Comparison of ENCODE assay signal across 8 cellular contexts in genomic region chr6:163355471-163355991, GRCh38. TPM values are rescaled to one million over a fixed set of nuclear protein-coding genes. Genes with fewer than 3 reads are reported as not detected.
DNase-seq lines count a peak whose midpoint lies in the region; ATAC-seq and TF ChIP-seq lines count a peak whose summit lies in the region.

No MANE protein-coding gene starts in this region.

- TF ChIP-seq POLR2A in GM18505 (IDR thresholded peaks at IDR 0.05; ENCODE audit: borderline replicate concordance, extremely low read depth, insufficient read depth, insufficient read length) (no peak), upper lobe of left lung (IDR thresholded peaks at IDR 0.05) (no peak), prostate gland (IDR thresholded peaks at IDR 0.05) (no peak)

- peaks cover 0 to 3% (median 0%) of the 10 kb centered on the region in 5 experiments for H3K9me3 Mint-ChIP-seq in brain
- H3K9me3 Mint-ChIP-seq in activated T-cell treated with anti-CD3 and anti-CD28 coated beads, Interleukin-2, amount 50 U/mL, for 4 hours: no peaks in the 10 kb centered on the region

- no peaks in the 10 kb centered on the region for H3K27me3 ChIP-seq in lung (ENCODE audit: control insufficient read depth, insufficient read depth)
- no peaks in the 10 kb centered on the region for H3K27me3 ChIP-seq in upper lobe of left lung
- H3K27me3 ChIP-seq in prostate gland (replicated peaks; ENCODE audit: insufficient read depth): no peaks in the 10 kb centered on the region

- H3K9me3 ChIP-seq in lung (ENCODE audit: control insufficient read depth in 2 of 2, insufficient read depth in 1 of 2, low read length in 1 of 2) (peaks cover 0 to 2% of the 10 kb centered on the region in 2 donors), upper lobe of left lung (no peaks in the 10 kb centered on the region), prostate gland (no peaks in the 10 kb centered on the region)

- TF ChIP-seq CTCF in brain (conservative IDR thresholded peaks at IDR 0.05): no peak
- TF ChIP-seq CTCF in lung (IDR thresholded peaks at IDR 0.05; ENCODE audit: control extremely low read depth, extremely low read depth): no peak
- TF ChIP-seq CTCF in upper lobe of left lung (IDR thresholded peaks at IDR 0.05): no peak
- TF ChIP-seq CTCF in prostate gland (IDR thresholded peaks at IDR 0.05): no peak

- H3K36me3 Mint-ChIP-seq in brain: no peaks in the 10 kb centered on the region
- H3K36me3 Mint-ChIP-seq in activated T-cell treated with anti-CD3 and anti-CD28 coated beads, Interleukin-2, amount 50 U/mL, for 4 hours (ENCODE audit: insufficient read depth): no peaks in the 10 kb centered on the region

- peaks cover 3 to 5% of the 10 kb centered on the region in 2 donors for H3K4me1 ChIP-seq in lung (ENCODE audit: control insufficient read depth in 2 of 2, insufficient read depth in 2 of 2, low read length in 2 of 2)
- H3K4me1 ChIP-seq in upper lobe of left lung: peaks cover 18 to 28% (median 23%) of the 10 kb centered on the region in 4 donors
- H3K4me1 ChIP-seq in prostate gland (replicated peaks): no peaks in the 10 kb centered on the region

- ATAC-seq in GM18505 (IDR thresholded peaks at IDR 0.05; ENCODE audit: unreplicated experiment) (peak; percentile 33), HG03442 (IDR thresholded peaks at IDR 0.05; ENCODE audit: unreplicated experiment) (peak; percentile 30), lung (ENCODE audit: insufficient read depth, low FRiP score) (peak; percentile 58), upper lobe of left lung (ENCODE audit: low FRiP score in 2 of 2) (peak; percentile 58 to 85)
- ATAC-seq in activated T-cell treated with anti-CD3 and anti-CD28 coated beads, Interleukin-2, amount 50 U/mL, for 4 hours: no peak

- H3K4me3 Mint-ChIP-seq in brain: peak overlapping the region in 1 of 5 experiments; percentile 35
- no peak overlapping the region for H3K4me3 Mint-ChIP-seq in activated T-cell treated with anti-CD3 and anti-CD28 coated beads, Interleukin-2, amount 50 U/mL, for 4 hours

- DNase-seq in lung (ENCODE audit: low spot score) (peak; percentile 56), upper lobe of left lung (peak in 1 of 2 donors; percentile 42), prostate gland (ENCODE audit: low spot score) (no peak)
- DNase-seq in activated CD4-positive, CD25-positive, alpha-beta regulatory T cell treated with anti-CD3 and anti-CD28 coated beads, Interleukin-2, amount 50 U/mL, for 72 hours: no peak
- no peak for DNase-seq in activated T-cell treated with anti-CD3 and anti-CD28 coated beads, Interleukin-2, amount 50 U/mL, for 4 hours

- no peaks in the 10 kb centered on the region for H3K36me3 ChIP-seq in lung (ENCODE audit: control insufficient read depth in 2 of 2, insufficient read depth in 2 of 2, low read length in 2 of 2)
- no peaks in the 10 kb centered on the region for H3K36me3 ChIP-seq in upper lobe of left lung
- no peaks in the 10 kb centered on the region for H3K36me3 ChIP-seq in prostate gland

- intact Hi-C loops in prostate gland (cut with DNase I): no loop called here

- TF ChIP-seq EP300 in upper lobe of left lung (IDR thresholded peaks at IDR 0.05): no peak

- H3K27me3 Mint-ChIP-seq in brain: peaks cover 3% of the 10 kb centered on the region
- peaks cover 15% of the 10 kb centered on the region for H3K27me3 Mint-ChIP-seq in activated T-cell treated with anti-CD3 and anti-CD28 coated beads, Interleukin-2, amount 50 U/mL, for 4 hours (ENCODE audit: low read depth)

- peak overlapping the region in 4 of 5 experiments; percentile 22 to 85 (median 54) for H3K27ac Mint-ChIP-seq in brain

- H3K4me1 Mint-ChIP-seq in brain: peaks cover 16% of the 10 kb centered on the region
- no peaks in the 10 kb centered on the region for H3K4me1 Mint-ChIP-seq in activated T-cell treated with anti-CD3 and anti-CD28 coated beads, Interleukin-2, amount 50 U/mL, for 4 hours (ENCODE audit: low read depth)

- H3K4me3 ChIP-seq in lung (no peak overlapping the region), upper lobe of left lung (peak overlapping the region in 1 of 4 donors; percentile 11), prostate gland (no peak overlapping the region)

- H3K27ac ChIP-seq in lung (ENCODE audit: low read depth in 1 of 2, low read length in 1 of 2): peak overlapping the region; percentile 57 to 75
- peak overlapping the region; percentile 66 to 77 (median 68) for H3K27ac ChIP-seq in upper lobe of left lung
- no peak overlapping the region for H3K27ac ChIP-seq in prostate gland

- WGBS in lung, 2 donors: 37 to 44% methylated on average over 8 of the region's 8 CpGs
- WGBS in upper lobe of left lung, 2 donors: 50 to 51% methylated on average over 7 to 8 of the region's 8 CpGs
- 78% methylated on average over 8 of the region's 8 CpGs for WGBS in prostate gland

RNA-seq across cellular contexts. Expression of gene QKI, which starts 59.0 kb away (rescaled TPM):
- polyA plus RNA-seq in brain (ENCODE audit: insufficient read depth, low read depth, low replicate concordance) (70.0 TPM), lung (10 to 100 TPM; 20.6 to 91.1 TPM)
- total RNA-seq in lung (100 to 1,000 TPM; 136 to 228 TPM), upper lobe of left lung (100 to 1,000 TPM; 181 to 273 (median 226) TPM), prostate gland (100 to 1,000 TPM in 1 of 2 donors, 10 to 100 TPM in 1; 63.0 to 316 TPM)
- 10 to 100 TPM; 58.6 to 65.4 (median 61.2) TPM for total RNA-seq in activated T-cell treated with anti-CD3 and anti-CD28 coated beads, Interleukin-2, amount 50 U/mL, for 4 hours

Comparison
In these comparisons a context has a peak if more than half of its experiments do, and no peak if none do; other contexts are left out.
1. ATAC-seq: peak in GM18505 (single experiment), HG03442 (single experiment), lung (single experiment) and upper lobe of left lung (2 of 2); none in activated T-cell treated with anti-CD3 and anti-CD28 coated beads, Interleukin-2, amount 50 U/mL, for 4 hours (0 of 2).
2. H3K27ac ChIP-seq: peak in lung (2 of 2) and upper lobe of left lung (4 of 4); none in prostate gland (0 of 2).